1 cellular context compared by ENCODE assay signal in genomic region chr15:64093627-64094417, GRCh38.
A peak's percentile ranks its signal among the peaks of the same experiment; 100 is the strongest.
TF ChIP-seq lines count a peak whose summit lies in the region.

A gene with protein sequence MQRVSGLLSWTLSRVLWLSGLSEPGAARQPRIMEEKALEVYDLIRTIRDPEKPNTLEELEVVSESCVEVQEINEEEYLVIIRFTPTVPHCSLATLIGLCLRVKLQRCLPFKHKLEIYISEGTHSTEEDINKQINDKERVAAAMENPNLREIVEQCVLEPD (minus strand): TSS chr15:64093838. CDS start chr15:64093768, 70 bp downstream.

TF ChIP-seq in K562, 482 proteins besides CTCF, POLR2A, EP300 and RAD21 (continued from another document and continues in another):
- TF ChIP-seq CAMTA2 (CRISPR knock-in tag; conservative IDR thresholded peaks at IDR 0.05) (no peak), ZNF324 (CRISPR knock-in tag; IDR thresholded peaks at IDR 0.05) (no peak), KLF10 (CRISPR knock-in tag; IDR thresholded peaks at IDR 0.05) (no peak), TEAD2 (tag; IDR thresholded peaks at IDR 0.05) (no peak), ZNF639 (CRISPR knock-in tag; conservative IDR thresholded peaks at IDR 0.05 in 1 of 2, IDR thresholded peaks at IDR 0.05 in 1 of 2) (no peak), NCOA6 (IDR thresholded peaks at IDR 0.05) (no peak), ZNF134 (CRISPR knock-in tag; conservative IDR thresholded peaks at IDR 0.05) (no peak), MED1 (CRISPR knock-in tag; IDR thresholded peaks at IDR 0.05; ENCODE audit: borderline replicate concordance) (no peak), CBX2 (IDR thresholded peaks at IDR 0.05; ENCODE audit: insufficient read depth, low read length, poor library complexity, severe bottlenecking) (no peak), POLR2B (IDR thresholded peaks at IDR 0.05; ENCODE audit: low read depth, partially characterized antibody) (peak; percentile 79), ZNF77 (CRISPR knock-in tag; IDR thresholded peaks at IDR 0.05) (no peak), ZBTB7A (IDR thresholded peaks at IDR 0.05; ENCODE audit: borderline replicate concordance, control insufficient read depth, low read depth, low read length) (no peak), ELF4 (CRISPR knock-in tag; IDR thresholded peaks at IDR 0.05) (no peak), GATAD2B (IDR thresholded peaks at IDR 0.05; ENCODE audit: borderline replicate concordance) (0 out of 2 replicates have a peak, but pooled peaks have one; percentile 47), MTA3 (IDR thresholded peaks at IDR 0.05; ENCODE audit: borderline replicate concordance) (peak; percentile 95), ZNF764 (CRISPR knock-in tag; IDR thresholded peaks at IDR 0.05; ENCODE audit: low read depth) (no peak), STAT6 (CRISPR knock-in tag; IDR thresholded peaks at IDR 0.05) (0 out of 2 replicates have a peak, but pooled peaks have one; percentile 31), ESRRB (CRISPR knock-in tag; IDR thresholded peaks at IDR 0.05; ENCODE audit: borderline replicate concordance) (no peak), ZBTB2 (IDR thresholded peaks at IDR 0.05) (no peak), ZFX (CRISPR knock-in tag; IDR thresholded peaks at IDR 0.05) (no peak; the same call in none of the 2 replicates), ZNF449 (CRISPR knock-in tag; IDR thresholded peaks at IDR 0.05) (no peak), CEBPG (CRISPR knock-in tag; IDR thresholded peaks at IDR 0.05) (peak; percentile 42; the same call in 1 of the 2 replicates), CEBPG (tag; conservative IDR thresholded peaks at IDR 0.05 in 1 of 2, IDR thresholded peaks at IDR 0.05 in 1 of 2) (no peak), FUS (optimal IDR thresholded peaks at IDR 0.05; ENCODE audit: low read depth, low read length) (no peak), MCM2 (IDR thresholded peaks at IDR 0.05; ENCODE audit: low read depth) (no peak), U2AF1 (optimal IDR thresholded peaks at IDR 0.05; ENCODE audit: low read depth, low read length) (no peak), CHCHD3 (CRISPR knock-in tag; IDR thresholded peaks at IDR 0.05) (no peak), NRF1 (conservative IDR thresholded peaks at IDR 0.05 in 1 of 2, IDR thresholded peaks at IDR 0.05 in 1 of 2) (peak; percentile 79 to 83), HDAC2 (IDR thresholded peaks at IDR 0.05) (no peak; the same call in 1 of the 2 replicates), C11orf30 (IDR thresholded peaks at IDR 0.05; ENCODE audit: low read depth) (peak; percentile 87), MAFK (IDR thresholded peaks at IDR 0.05; ENCODE audit: low read length) (peak; percentile 62), BCLAF1 (IDR thresholded peaks at IDR 0.05; ENCODE audit: borderline replicate concordance in 1 of 2, control insufficient read depth in 1 of 2, low read depth in 2 of 2, low read length in 1 of 2) (peak in 1 of 2 experiments; percentile 62; a peak in 1 of 4 replicates), CBFB (CRISPR knock-in tag; IDR thresholded peaks at IDR 0.05) (no peak), MECOM (CRISPR knock-in tag; IDR thresholded peaks at IDR 0.05) (no peak), DDX20 (tag; IDR thresholded peaks at IDR 0.05; ENCODE audit: low read depth) (no peak), CGGBP1 (CRISPR knock-in tag; IDR thresholded peaks at IDR 0.05) (no peak), ZBTB1 (CRISPR knock-in tag; IDR thresholded peaks at IDR 0.05; ENCODE audit: borderline replicate concordance, low read depth) (no peak), SRSF1 (IDR thresholded peaks at IDR 0.05; ENCODE audit: low read depth, low read length) (no peak), MAZ (CRISPR knock-in tag; conservative IDR thresholded peaks at IDR 0.05 in 1 of 2, IDR thresholded peaks at IDR 0.05 in 1 of 2) (peak in 1 of 2 experiments; percentile 28; a peak in 1 of 4 replicates), RNF219 (CRISPR knock-in tag; IDR thresholded peaks at IDR 0.05) (no peak), THRB (CRISPR knock-in tag; conservative IDR thresholded peaks at IDR 0.05) (no peak), XRCC4 (IDR thresholded peaks at IDR 0.05; ENCODE audit: extremely low read depth, insufficient read depth, insufficient read length) (no peak), CREB3 (tag; conservative IDR thresholded peaks at IDR 0.05; ENCODE audit: low read depth) (no peak), TAL1 (IDR thresholded peaks at IDR 0.05) (no peak), ASH1L (IDR thresholded peaks at IDR 0.05; ENCODE audit: borderline replicate concordance, low read depth, partially characterized antibody) (peak; percentile 57), FOXK1 (CRISPR knock-in tag; IDR thresholded peaks at IDR 0.05; ENCODE audit: borderline replicate concordance) (no peak), SNIP1 (IDR thresholded peaks at IDR 0.05; ENCODE audit: low read depth) (no peak)
- TF ChIP-seq, protein P1, sequence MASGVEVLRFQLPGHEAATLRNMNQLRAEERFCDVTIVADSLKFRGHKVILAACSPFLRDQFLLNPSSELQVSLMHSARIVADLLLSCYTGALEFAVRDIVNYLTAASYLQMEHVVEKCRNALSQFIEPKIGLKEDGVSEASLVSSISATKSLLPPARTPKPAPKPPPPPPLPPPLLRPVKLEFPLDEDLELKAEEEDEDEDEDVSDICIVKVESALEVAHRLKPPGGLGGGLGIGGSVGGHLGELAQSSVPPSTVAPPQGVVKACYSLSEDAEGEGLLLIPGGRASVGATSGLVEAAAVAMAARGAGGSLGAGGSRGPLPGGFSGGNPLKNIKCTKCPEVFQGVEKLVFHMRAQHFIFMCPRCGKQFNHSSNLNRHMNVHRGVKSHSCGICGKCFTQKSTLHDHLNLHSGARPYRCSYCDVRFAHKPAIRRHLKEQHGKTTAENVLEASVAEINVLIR (CRISPR knock-in tag; IDR thresholded peaks at IDR 0.05): no peak; the same call in 1 of the 2 replicates
- TF ChIP-seq, protein P2, sequence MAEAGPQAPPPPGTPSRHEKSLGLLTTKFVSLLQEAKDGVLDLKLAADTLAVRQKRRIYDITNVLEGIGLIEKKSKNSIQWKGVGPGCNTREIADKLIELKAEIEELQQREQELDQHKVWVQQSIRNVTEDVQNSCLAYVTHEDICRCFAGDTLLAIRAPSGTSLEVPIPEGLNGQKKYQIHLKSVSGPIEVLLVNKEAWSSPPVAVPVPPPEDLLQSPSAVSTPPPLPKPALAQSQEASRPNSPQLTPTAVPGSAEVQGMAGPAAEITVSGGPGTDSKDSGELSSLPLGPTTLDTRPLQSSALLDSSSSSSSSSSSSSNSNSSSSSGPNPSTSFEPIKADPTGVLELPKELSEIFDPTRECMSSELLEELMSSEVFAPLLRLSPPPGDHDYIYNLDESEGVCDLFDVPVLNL (CRISPR knock-in tag; IDR thresholded peaks at IDR 0.05; ENCODE audit: low read depth): peak; percentile 73; the same call in 1 of the 2 replicates
